In the genomic region with DNA sequence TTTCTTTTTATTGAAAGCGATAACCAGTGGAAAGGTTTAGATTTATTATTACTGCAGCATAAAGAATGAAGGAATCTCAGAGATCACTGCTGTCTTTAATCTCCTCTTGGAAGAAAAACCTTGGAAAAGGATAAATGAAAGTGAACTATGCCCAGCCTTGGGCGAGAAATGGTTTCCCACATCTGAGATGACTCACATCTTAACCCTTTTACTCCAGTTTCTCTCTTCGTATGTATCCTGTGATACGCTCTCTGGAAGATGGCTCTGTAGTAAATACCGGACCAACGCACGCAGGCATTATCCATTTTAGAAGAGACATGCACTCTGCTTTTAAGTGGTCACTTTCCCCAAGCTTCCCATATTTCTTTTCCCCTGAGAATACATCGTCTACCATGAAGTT, we compare ENCODE assay signal across 16 cellular contexts.
DNase-seq lines count a peak whose midpoint lies in the region; ATAC-seq and TF ChIP-seq lines count a peak whose summit lies in the region.
"Had no signal": no experiment of that assay in that cellular context is flagged by ENCODE, and none has a peak within 500 bp of the region (broad histone marks: within the 10 kb centered on the region; RNA-seq: fewer than 3 reads in every experiment).

No MANE protein-coding gene starts in this region.

- H3K27me3 ChIP-seq in foreskin keratinocyte = peaks cover 5% of the 10 kb centered on the region
- H3K27me3 ChIP-seq in Karpas-422 (ENCODE audit: low read length) = peaks cover 3% of the 10 kb centered on the region; the same call in 1 of the 2 replicates

- peaks cover 19% of the 10 kb centered on the region for H3K9me3 ChIP-seq in mucosa of descending colon
- peaks cover 4% of the 10 kb centered on the region; the same call in 1 of the 2 replicates for H3K9me3 ChIP-seq in Karpas-422 (ENCODE audit: low read length)

- no peaks in the 10 kb centered on the region; the same call in 1 of the 2 replicates for H3K9me2 ChIP-seq in Karpas-422 (replicated peaks; ENCODE audit: insufficient read depth, low read length)

- intact Hi-C loops in mucosa of descending colon (cut with DNase I, micrococcal nuclease) = no loop called here

- no peaks in the 10 kb centered on the region for H4K20me1 ChIP-seq in Karpas-422 (ENCODE audit: insufficient read depth, low read depth, low read length)

- no peaks in the 10 kb centered on the region for H3K79me2 ChIP-seq in Karpas-422 (ENCODE audit: low read length)

- H3K27ac ChIP-seq in foreskin keratinocyte (no peak overlapping the region), Karpas-422 (ENCODE audit: low read length) (no peak overlapping the region)

- in situ Hi-C loops in ACHN (cut with HindIII; ENCODE audit: low pct_ligation_motif_present, low pct_unique_long_range_greater_than_20kb, low sequenced_read_pairs) = no loop called here

- TF ChIP-seq CTCF in foreskin keratinocyte (conservative IDR thresholded peaks at IDR 0.05) (no peak), mucosa of descending colon (IDR thresholded peaks at IDR 0.05) (no peak)

- H3K4me2 ChIP-seq in Karpas-422 (ENCODE audit: low read depth, low read length, poor library complexity, severe bottlenecking) = no peak overlapping the region

- H3K4me3 ChIP-seq in mucosa of descending colon (no peak overlapping the region), Karpas-422 (ENCODE audit: low read length) (no peak overlapping the region)

- H3K36me3 ChIP-seq in mucosa of descending colon (ENCODE audit: low read depth) (no peaks in the 10 kb centered on the region), Karpas-422 (ENCODE audit: insufficient read depth, low read length) (no peaks in the 10 kb centered on the region)

- peaks cover 9% of the 10 kb centered on the region for H3K4me1 ChIP-seq in foreskin keratinocyte
- H3K4me1 ChIP-seq in mucosa of descending colon (ENCODE audit: low read depth) = peaks cover 20% of the 10 kb centered on the region
- H3K4me1 ChIP-seq in Karpas-422 (ENCODE audit: low read length) = no peaks in the 10 kb centered on the region

- H2AFZ ChIP-seq in Karpas-422 (ENCODE audit: low read length) = no peak overlapping the region

- H3K9ac ChIP-seq in Karpas-422 (ENCODE audit: low read length) = no peak overlapping the region

- DNase-seq in A172 (ENCODE audit: low spot score) = peak; percentile 41
- peak; percentile 79 for DNase-seq in RPMI7951 (ENCODE audit: low read depth)
- DNase-seq in foreskin keratinocyte = no peak
- no peak for DNase-seq in mucosa of descending colon
- no peak for DNase-seq in ACHN
- DNase-seq in SIG-M5 (lab: John Stamatoyannopoulos, UW) = no peak
- DNase-seq in Karpas-422 = no peak
- DNase-seq: DND-41, GOT3, KBM-7, NCI-H1092, NCI-H1694 treated with DMSO at 0.1 percent for 48 hours, NCI-H2171 treated with DMSO at 0.1 percent for 48 hours, NCI-H774 had no signal

- peak; percentile 74 for ATAC-seq in foreskin keratinocyte
- peak; percentile 77 for ATAC-seq in mucosa of descending colon
- no peak for ATAC-seq in GM18868 (IDR thresholded peaks at IDR 0.05; ENCODE audit: unreplicated experiment)
- ATAC-seq: Panc1 had no signal

Comparison
In these comparisons a context has a peak if more than half of its experiments do, and no peak if none do; other contexts are left out.
1. DNase-seq: peak in A172 (single experiment) and RPMI7951 (single experiment); none in foreskin keratinocyte (0 of 2), mucosa of descending colon (0 of 3), ACHN (single experiment), SIG-M5 (single experiment) and Karpas-422 (single experiment).